Comparison of ENCODE assay signal across 1 cellular context in genomic region chr20:9140172-9140760, GRCh38.
TF ChIP-seq lines count a peak whose summit lies in the region.

No MANE protein-coding gene starts in this region.

TF ChIP-seq in K562, 482 proteins besides CTCF, POLR2A, EP300 and RAD21 (continued from another document):
- TF ChIP-seq ZNF592 (IDR thresholded peaks at IDR 0.05) (no peak), SUPT5H (IDR thresholded peaks at IDR 0.05) (no peak), TBL1XR1 (IDR thresholded peaks at IDR 0.05; ENCODE audit: low read length in 2 of 2) (0 out of 4 replicates have a peak, but pooled peaks of 1 of the 2 experiments have one; percentile 41), CREB1 (IDR thresholded peaks at IDR 0.05) (no peak), CREB1 (CRISPR knock-in tag; IDR thresholded peaks at IDR 0.05) (no peak), EZH2 (IDR thresholded peaks at IDR 0.05; ENCODE audit: borderline replicate concordance, low read depth, low read length) (no peak), XRCC5 (IDR thresholded peaks at IDR 0.05; ENCODE audit: low read depth, low read length) (no peak), KDM1A (IDR thresholded peaks at IDR 0.05) (peak; percentile 45 to 78; a peak in 3 of 4 replicates), GATA2 (CRISPR knock-in tag; IDR thresholded peaks at IDR 0.05) (peak; percentile 80), E2F8 (IDR thresholded peaks at IDR 0.05; ENCODE audit: low read depth, partially characterized antibody) (no peak), NCOA1 (IDR thresholded peaks at IDR 0.05; ENCODE audit: low read depth) (no peak), HSF4 (CRISPR knock-in tag; IDR thresholded peaks at IDR 0.05; ENCODE audit: borderline replicate concordance) (no peak), CCNT2 (IDR thresholded peaks at IDR 0.05; ENCODE audit: borderline replicate concordance, extremely low read depth, insufficient read length, low read depth, low read length) (peak; percentile 28), CCAR2 (IDR thresholded peaks at IDR 0.05; ENCODE audit: low read depth, low read length) (no peak), ZBTB8A (IDR thresholded peaks at IDR 0.05; ENCODE audit: partially characterized antibody) (no peak), TRIM24 (IDR thresholded peaks at IDR 0.05) (0 out of 4 replicates have a peak, but pooled peaks of 1 of the 2 experiments have one; percentile 18), ZNF444 (CRISPR knock-in tag; IDR thresholded peaks at IDR 0.05) (no peak), VEZF1 (CRISPR knock-in tag; IDR thresholded peaks at IDR 0.05) (peak; percentile 87), PCBP1 (IDR thresholded peaks at IDR 0.05; ENCODE audit: low read depth, low read length, poor library complexity, severe bottlenecking) (no peak), TEAD4 (IDR thresholded peaks at IDR 0.05; ENCODE audit: low read length) (peak; percentile 85), TEAD4 (CRISPR knock-in tag; IDR thresholded peaks at IDR 0.05; ENCODE audit: borderline replicate concordance) (no peak), ID3 (CRISPR knock-in tag; IDR thresholded peaks at IDR 0.05) (no peak), ID3 (tag; IDR thresholded peaks at IDR 0.05) (no peak), PATZ1 (CRISPR knock-in tag; IDR thresholded peaks at IDR 0.05; ENCODE audit: borderline replicate concordance) (no peak), RNF2 (IDR thresholded peaks at IDR 0.05) (0 out of 2 replicates have a peak, but pooled peaks have one; percentile 16), MTA2 (IDR thresholded peaks at IDR 0.05; ENCODE audit: low read depth) (0 out of 2 replicates have a peak, but pooled peaks have one; percentile 50), MLLT1 (IDR thresholded peaks at IDR 0.05) (no peak), MEF2A (IDR thresholded peaks at IDR 0.05; ENCODE audit: control insufficient read depth, low read depth, low read length) (no peak), ZFP91 (CRISPR knock-in tag; IDR thresholded peaks at IDR 0.05) (no peak), POLR2B (IDR thresholded peaks at IDR 0.05; ENCODE audit: low read depth, partially characterized antibody) (no peak), MAFF (IDR thresholded peaks at IDR 0.05; ENCODE audit: low read length) (no peak), PHB2 (IDR thresholded peaks at IDR 0.05; ENCODE audit: low read depth) (no peak), PKNOX1 (IDR thresholded peaks at IDR 0.05) (peak; percentile 74), ZNF589 (CRISPR knock-in tag; IDR thresholded peaks at IDR 0.05; ENCODE audit: low read depth) (0 out of 2 replicates have a peak, but pooled peaks have one; percentile 28), ARID1B (IDR thresholded peaks at IDR 0.05) (peak; percentile 86), EP400 (IDR thresholded peaks at IDR 0.05) (0 out of 2 replicates have a peak, but pooled peaks have one; percentile 27)
